In the genomic region with DNA sequence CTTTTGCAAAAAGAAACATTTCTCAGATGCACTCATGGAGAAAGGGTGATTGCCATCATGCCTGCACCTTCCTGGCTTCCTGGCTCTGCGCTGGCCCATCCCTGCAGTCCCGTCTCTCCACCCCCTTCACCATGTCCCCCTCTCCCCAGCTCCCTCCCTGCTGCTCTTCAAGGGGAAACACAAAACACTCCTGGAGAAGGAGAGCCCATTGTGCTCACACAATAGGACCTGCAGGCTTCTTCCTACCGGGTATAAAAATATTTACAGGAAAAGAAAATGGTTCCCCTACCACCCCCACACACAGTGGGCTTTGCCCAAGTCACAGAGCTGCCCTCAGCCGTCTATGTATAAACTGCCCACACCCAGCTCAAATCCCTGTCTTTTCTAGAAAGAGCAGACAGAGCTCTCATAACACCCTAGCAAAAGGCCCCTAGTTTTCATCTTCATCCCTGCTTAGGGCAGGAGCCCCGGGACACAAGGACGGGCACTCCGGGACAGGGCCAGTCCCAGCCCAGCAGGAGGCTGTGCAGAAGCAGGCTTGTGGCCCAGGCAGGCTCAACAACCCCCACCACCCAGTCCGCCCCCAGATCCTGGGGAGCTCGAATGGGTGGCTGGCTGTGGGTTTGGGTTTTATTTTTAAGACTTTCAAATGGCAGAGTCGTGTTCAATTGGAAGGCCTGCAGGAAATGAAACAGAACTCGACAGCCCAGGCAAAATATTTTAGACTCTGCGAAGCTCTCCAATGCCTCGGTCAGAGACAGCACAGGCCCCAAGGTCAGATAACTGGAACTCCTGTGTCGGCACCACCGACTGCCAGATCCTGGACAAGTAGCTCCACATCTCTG, we compare ENCODE assay signal across 11 cellular contexts.
A peak's percentile ranks its signal among the peaks of the same experiment; 100 is the strongest.
DNase-seq lines count a peak whose midpoint lies in the region; ATAC-seq and TF ChIP-seq lines count a peak whose summit lies in the region.
"Had no signal": no experiment of that assay in that cellular context is flagged by ENCODE, and none has a peak within 500 bp of the region (broad histone marks: within the 10 kb centered on the region; RNA-seq: fewer than 3 reads in every experiment).

No MANE protein-coding gene starts in this region.

- no peaks in the 10 kb centered on the region for H4K20me1 ChIP-seq in BLaER1

- intact Hi-C loops in Right ventricle myocardium superior (cut with DNase I), result no loop called here

- H3K4me2 ChIP-seq in BLaER1 (peak overlapping the region; percentile 51), parathyroid adenoma (ENCODE audit: low read length) (no peak overlapping the region)

- peak overlapping the region; percentile 22 for H2AFZ ChIP-seq in parathyroid adenoma

- H3K27me3 ChIP-seq in BLaER1 (no peaks in the 10 kb centered on the region), NT2/D1 (ENCODE audit: insufficient read depth, insufficient read length) (no peaks in the 10 kb centered on the region), parathyroid adenoma (ENCODE audit: control insufficient read depth, insufficient read depth, low read length) (no peaks in the 10 kb centered on the region)

- DNase-seq in NT2/D1 (ENCODE audit: low read depth, low spot score), result no peak
- DNase-seq in Right ventricle myocardium superior, result no peak
- no peak for DNase-seq in AG08395 (ENCODE audit: low spot score)
- DNase-seq: activated CD4-positive, alpha-beta memory T cell treated with anti-CD3 and anti-CD28 coated beads for 36 hours; AML-193; erythroblast had no signal

- H3K4me1 ChIP-seq in BLaER1 (peaks cover 17% of the 10 kb centered on the region), NT2/D1 (ENCODE audit: insufficient read depth, insufficient read length) (peaks cover 46% of the 10 kb centered on the region), parathyroid adenoma (peaks cover 8% of the 10 kb centered on the region)

- H3K79me2 ChIP-seq in parathyroid adenoma, result no peaks in the 10 kb centered on the region

- H3K36me3 ChIP-seq in BLaER1 (peaks cover 42% of the 10 kb centered on the region), NT2/D1 (ENCODE audit: insufficient read depth, insufficient read length, low read length) (peaks cover 72% of the 10 kb centered on the region), parathyroid adenoma (ENCODE audit: control insufficient read depth, insufficient read depth, low read length) (no peaks in the 10 kb centered on the region)

- H3K4me3 ChIP-seq in BLaER1 (no peak overlapping the region), NT2/D1 (ENCODE audit: insufficient read length, low read depth) (no peak overlapping the region), parathyroid adenoma (ENCODE audit: low read depth, low read length) (no peak overlapping the region)

- peak; percentile 65 for ATAC-seq in Right ventricle myocardium superior (ENCODE audit: poor library complexity)
- no peak for ATAC-seq in HG02588 (IDR thresholded peaks at IDR 0.05; ENCODE audit: unreplicated experiment)
- ATAC-seq in HG03521 (IDR thresholded peaks at IDR 0.05; ENCODE audit: unreplicated experiment), result no peak
- ATAC-seq in HG03378 (IDR thresholded peaks at IDR 0.05; ENCODE audit: unreplicated experiment), result no peak

- H3K27ac ChIP-seq in BLaER1 (0 out of 2 replicates have a peak overlapping the region, but pooled peaks have one; percentile 55), parathyroid adenoma (peak overlapping the region; percentile 53)

- H3K9me3 ChIP-seq in BLaER1 (peaks cover 31% of the 10 kb centered on the region), NT2/D1 (ENCODE audit: insufficient read depth, low read length) (peaks cover 37% of the 10 kb centered on the region), parathyroid adenoma (ENCODE audit: control insufficient read depth, low read length) (no peaks in the 10 kb centered on the region)

- no peak for TF ChIP-seq CTCF in parathyroid adenoma (IDR thresholded peaks at IDR 0.05)

- H3K9ac ChIP-seq in BLaER1, result 0 out of 2 replicates have a peak overlapping the region, but pooled peaks have one; percentile 19
- peak overlapping the region; percentile 23 for H3K9ac ChIP-seq in NT2/D1 (ENCODE audit: insufficient read length, low read depth)
- H3K9ac ChIP-seq in parathyroid adenoma, result no peak overlapping the region
